In the genomic region with DNA sequence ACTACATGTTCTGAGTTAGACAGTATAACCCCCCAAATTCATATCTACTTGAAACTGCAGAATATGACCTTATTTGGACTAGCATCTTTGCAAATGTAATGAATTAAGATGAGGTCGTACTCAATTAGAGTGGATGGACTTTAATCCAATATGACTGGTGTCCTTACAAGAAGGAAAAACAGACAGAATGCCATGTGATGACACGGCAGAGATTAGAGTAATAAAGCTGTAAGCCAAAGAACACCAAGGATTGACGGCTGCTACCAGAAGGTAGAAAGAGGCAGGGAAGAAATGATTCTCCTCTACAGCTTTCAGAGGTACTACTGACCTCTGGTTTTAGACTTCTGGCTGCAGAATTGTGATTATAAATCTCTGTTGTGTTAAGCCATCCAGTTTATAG, we compare ENCODE assay signal across 32 cellular contexts.
"Had no signal": no experiment of that assay in that cellular context is flagged by ENCODE, and none has a peak within 500 bp of the region (broad histone marks: within the 10 kb centered on the region; RNA-seq: fewer than 3 reads in every experiment).

No MANE protein-coding gene starts in this region.

- H3K4me3 ChIP-seq: adrenal gland, body of pancreas, breast epithelium had no signal

- H3K27me3 ChIP-seq: adrenal gland, body of pancreas, brain microvascular endothelial cell, breast epithelium had no signal

- H3K27ac ChIP-seq: adrenal gland, body of pancreas, brain microvascular endothelial cell, breast epithelium, VCaP had no signal

- ATAC-seq: activated CD8-positive, alpha-beta T cell treated with anti-CD3 and anti-CD28 coated beads for 36 hours; activated naive CD4-positive, alpha-beta T cell treated with anti-CD3 and anti-CD28 coated beads, Interleukin-2, amount 50 U/mL, for 72 hours; activated T-cell treated with anti-CD3 and anti-CD28 coated beads, Interleukin-2, amount 50 U/mL, for 4 hours; body of pancreas had no signal

- FAIRE-seq: astrocyte, TTC549 had no signal

- H3K4me1 ChIP-seq: adrenal gland, breast epithelium had no signal

- H3K9me3 ChIP-seq: adrenal gland, body of pancreas, breast epithelium had no signal

- DNase-seq: activated B cell treated with CpG ODN at 0.5 μM for 24 hours; activated CD4-positive, alpha-beta memory T cell treated with anti-CD3 and anti-CD28 coated beads for 36 hours; activated CD4-positive, alpha-beta T cell treated with anti-CD3 and anti-CD28 coated beads for 4 hours; activated CD4-positive, alpha-beta T cell treated with anti-CD3 and anti-CD28 coated beads, Interleukin-2, amount 10 ng/mL, durations not matched to agents 24 days and 14 days; activated CD4-positive, alpha-beta T cell treated with anti-CD3 and anti-CD28 coated beads, Interleukin-2, amount 50 U/mL, for 1 hour; activated CD4-positive, alpha-beta T cell treated with anti-CD3 and anti-CD28 coated beads, Interleukin-2, amount 50 U/mL, for 4 hours; activated CD4-positive, CD25-positive, alpha-beta regulatory T cell treated with anti-CD3 and anti-CD28 coated beads, Interleukin-2, amount 50 U/mL, for 72 hours; activated CD8-positive, alpha-beta memory T cell treated with anti-CD3 and anti-CD28 coated beads, Interleukin-2, amount 50 U/mL, for 4 hours; activated CD8-positive, alpha-beta T cell treated with anti-CD3 and anti-CD28 coated beads for 36 hours; activated effector memory CD4-positive, alpha-beta T cell treated with anti-CD3 and anti-CD28 coated beads, Interleukin-2, amount 50 U/mL, for 16 hours; activated gamma-delta T cell treated with Interleukin-2 at 50 U/mL for 16 hours; activated naive CD4-positive, alpha-beta T cell; activated naive CD4-positive, alpha-beta T cell treated with anti-CD3 and anti-CD28 coated beads for 36 hours; activated naive CD4-positive, alpha-beta T cell treated with anti-CD3 and anti-CD28 coated beads, Interleukin-2, amount 50 U/mL, for 16 hours; activated naive CD8-positive, alpha-beta T cell treated with anti-CD3 and anti-CD28 coated beads for 36 hours; activated T-cell treated with anti-CD3 and anti-CD28 coated beads for 4 hours; activated T-cell treated with anti-CD3 and anti-CD28 coated beads, Interleukin-2, amount 50 U/mL, for 1 hour; activated T-cell treated with anti-CD3 and anti-CD28 coated beads, Interleukin-2, amount 50 U/mL, for 4 hours; adrenal gland; amniotic stem cell; aorta; body of pancreas; brain microvascular endothelial cell; central memory CD4-positive, alpha-beta T cell; T-helper 1 cell; T-helper 2 cell; T-helper 9 cell had no signal
